ENCODE assay signal across 19 cellular contexts in genomic region chr2:71613566-71613952, GRCh38.
DNase-seq lines count a peak whose midpoint lies in the region; ATAC-seq and TF ChIP-seq lines count a peak whose summit lies in the region.
"Had no signal": no experiment of that assay in that cellular context is flagged by ENCODE, and none has a peak within 500 bp of the region (broad histone marks: within the 10 kb centered on the region; RNA-seq: fewer than 3 reads in every experiment).

No MANE protein-coding gene starts in this region.

- no peaks in the 10 kb centered on the region for H3K4me1 Mint-ChIP-seq in activated naive CD4-positive, alpha-beta T cell treated with anti-CD3 and anti-CD28 coated beads, Interleukin-2, amount 10 ng/mL, durations not matched to agents 7 days and 5 days
- peaks cover 18% of the 10 kb centered on the region for H3K4me1 Mint-ChIP-seq in chondrocyte (ENCODE audit: low read depth)
- H3K4me1 Mint-ChIP-seq: GM23338 had no signal

- no peak overlapping the region for H3K4me3 ChIP-seq in thoracic aorta
- H3K4me3 ChIP-seq: GM12878, GM23338, K562 had no signal

- peak; percentile 11 for DNase-seq in activated naive CD4-positive, alpha-beta T cell treated with anti-CD3 and anti-CD28 coated beads, Interleukin-2, amount 10 ng/mL, durations not matched to agents 7 days and 5 days
- DNase-seq in activated naive CD4-positive, alpha-beta T cell (lab: John Stamatoyannopoulos, UW): no peak
- no peak for DNase-seq in chondrocyte (ENCODE audit: low spot score)
- DNase-seq in mesenteric fat pad (ENCODE audit: low spot score): peak; percentile 24
- no peak for DNase-seq in thoracic aorta (ENCODE audit: low spot score)
- no peak for DNase-seq in NCI-H2029 treated with DMSO at 0.1 percent for 48 hours (lab: John Stamatoyannopoulos, UW)
- DNase-seq in stimulated activated CD8-positive, alpha-beta memory T cell treated with anti-CD3 and anti-CD28 coated beads, Interleukin-4, amount 100 ng/mL, for 48 hours: no peak
- DNase-seq: DMS 273 treated with DMSO at 0.1 percent for 48 hours, GDM1, NCI-H1417 treated with DMSO at 0.1 percent for 48 hours, NCI-H2029, NCI-H748 treated with DMSO at 0.1 percent for 48 hours, OCI-M1 had no signal

- TF ChIP-seq CTCF in chondrocyte (IDR thresholded peaks at IDR 0.05) (no peak), thoracic aorta (IDR thresholded peaks at IDR 0.05) (no peak)

- no peaks in the 10 kb centered on the region for H3K36me3 Mint-ChIP-seq in activated naive CD4-positive, alpha-beta T cell treated with anti-CD3 and anti-CD28 coated beads, Interleukin-2, amount 10 ng/mL, durations not matched to agents 7 days and 5 days
- H3K36me3 Mint-ChIP-seq in chondrocyte (ENCODE audit: low read depth): peaks cover 6% of the 10 kb centered on the region

- CTCF ChIA-PET in activated naive CD4-positive, alpha-beta T cell treated with anti-CD3 and anti-CD28 coated beads, Interleukin-2, amount 10 ng/mL, durations not matched to agents 7 days and 5 days (lab: Charles Lee): no interaction called here

- peaks cover 15 to 31% of the 10 kb centered on the region in 2 donors for H3K4me1 ChIP-seq in thoracic aorta (ENCODE audit: control insufficient read depth in 1 of 2, low read depth in 2 of 2)

- no peak overlapping the region for H3K4me3 Mint-ChIP-seq in activated naive CD4-positive, alpha-beta T cell treated with anti-CD3 and anti-CD28 coated beads, Interleukin-2, amount 10 ng/mL, durations not matched to agents 7 days and 5 days
- no peak overlapping the region for H3K4me3 Mint-ChIP-seq in chondrocyte (ENCODE audit: unreplicated experiment)
- H3K4me3 Mint-ChIP-seq: GM23338 had no signal

- H3K27me3 ChIP-seq in thoracic aorta (replicated peaks; ENCODE audit: insufficient read depth): no peaks in the 10 kb centered on the region

- H3K27me3 Mint-ChIP-seq in activated naive CD4-positive, alpha-beta T cell treated with anti-CD3 and anti-CD28 coated beads, Interleukin-2, amount 10 ng/mL, durations not matched to agents 7 days and 5 days: peaks cover 9% of the 10 kb centered on the region
- H3K27me3 Mint-ChIP-seq in chondrocyte (ENCODE audit: low read depth): no peaks in the 10 kb centered on the region

- peak overlapping the region; percentile 74 to 75 for H3K27ac ChIP-seq in thoracic aorta
- H3K27ac ChIP-seq: C4-2B had no signal

- no peaks in the 10 kb centered on the region for H3K9me3 ChIP-seq in thoracic aorta

- ATAC-seq in thoracic aorta (ENCODE audit: insufficient number of reproducible peaks, low FRiP score, low read depth) (no peak), HG03442 (IDR thresholded peaks at IDR 0.05; ENCODE audit: unreplicated experiment) (no peak)
- ATAC-seq: GM12878, GM23338, HCT116, K562 had no signal

- H3K27ac Mint-ChIP-seq in activated naive CD4-positive, alpha-beta T cell treated with anti-CD3 and anti-CD28 coated beads, Interleukin-2, amount 10 ng/mL, durations not matched to agents 7 days and 5 days: no peak overlapping the region
- peak overlapping the region; percentile 45 for H3K27ac Mint-ChIP-seq in chondrocyte (ENCODE audit: unreplicated experiment)
- H3K27ac Mint-ChIP-seq: GM23338 had no signal

- no peaks in the 10 kb centered on the region for H3K36me3 ChIP-seq in thoracic aorta

- no peaks in the 10 kb centered on the region for H3K9me3 Mint-ChIP-seq in activated naive CD4-positive, alpha-beta T cell treated with anti-CD3 and anti-CD28 coated beads, Interleukin-2, amount 10 ng/mL, durations not matched to agents 7 days and 5 days
- no peaks in the 10 kb centered on the region for H3K9me3 Mint-ChIP-seq in chondrocyte (ENCODE audit: low read depth)
- H3K9me3 Mint-ChIP-seq: GM23338 had no signal

Comparison
In these comparisons a context has a peak if more than half of its experiments do, and no peak if none do; other contexts are left out.
1. DNase-seq: peak in activated naive CD4-positive, alpha-beta T cell treated with anti-CD3 and anti-CD28 coated beads, Interleukin-2, amount 10 ng/mL, durations not matched to agents 7 days and 5 days (single experiment) and mesenteric fat pad (single experiment); none in activated naive CD4-positive, alpha-beta T cell (0 of 4), chondrocyte (single experiment), thoracic aorta (single experiment), NCI-H2029 treated with DMSO at 0.1 percent for 48 hours (single experiment) and stimulated activated CD8-positive, alpha-beta memory T cell treated with anti-CD3 and anti-CD28 coated beads, Interleukin-4, amount 100 ng/mL, for 48 hours (single experiment).